Comparison of ENCODE assay signal across 1 cellular context in genomic region chr2:71330585-71331330, GRCh38.
TF ChIP-seq lines count a peak whose summit lies in the region.

No MANE protein-coding gene starts in this region.

TF ChIP-seq in HCT116, 20 proteins besides CTCF, POLR2A, EP300 and RAD21 (continued from another document):
- TF ChIP-seq REST (IDR thresholded peaks at IDR 0.05; ENCODE audit: low read depth) (no peak), FOSL1 (IDR thresholded peaks at IDR 0.05; ENCODE audit: low read depth) (no peak), EZH2phosphoT487 (IDR thresholded peaks at IDR 0.05; ENCODE audit: borderline replicate concordance) (no peak), ZFX (IDR thresholded peaks at IDR 0.05) (no peak)
